23 cellular contexts compared by ENCODE assay signal in the genomic region with DNA sequence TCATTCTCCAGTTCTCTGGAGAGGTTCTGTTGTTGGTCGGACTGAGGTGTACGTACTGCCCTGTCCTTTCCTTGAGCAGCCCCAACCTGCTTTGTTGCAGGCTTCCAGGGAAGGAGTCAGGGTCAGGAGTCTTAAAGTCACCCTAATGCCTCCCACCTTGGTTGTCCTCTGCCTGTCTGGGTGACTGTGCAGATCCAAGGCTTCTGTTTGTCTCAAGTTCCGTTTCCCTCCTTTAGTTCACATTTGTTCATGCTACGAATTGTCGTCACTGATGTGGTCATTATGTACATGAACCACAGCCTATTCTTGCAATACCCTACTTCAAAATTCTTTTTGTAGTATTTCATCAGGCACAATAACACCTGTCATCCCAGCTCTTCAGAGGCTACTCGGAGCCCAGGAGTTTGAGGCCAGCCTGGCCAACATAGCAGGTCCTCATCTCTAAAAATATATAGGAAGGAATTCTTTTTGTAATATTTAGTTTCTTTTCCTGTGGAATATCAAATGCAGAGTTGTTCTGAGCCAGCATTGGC.
"Had no signal": no experiment of that assay in that cellular context is flagged by ENCODE, and none has a peak within 500 bp of the region (broad histone marks: within the 10 kb centered on the region; RNA-seq: fewer than 3 reads in every experiment).

No MANE protein-coding gene starts in this region.

- H3K27me3 Mint-ChIP-seq: activated CD4-positive, alpha-beta T cell treated with anti-CD3 and anti-CD28 coated beads, Interleukin-2, amount 10 ng/mL, durations not matched to agents 24 days and 14 days; activated CD8-positive, alpha-beta memory T cell treated with anti-CD3 and anti-CD28 coated beads, Interleukin-2, amount 10 ng/mL, durations not matched to agents 7 days and 5 days; activated naive CD8-positive, alpha-beta T cell treated with anti-CD3 and anti-CD28 coated beads, Interleukin-2, amount 10 ng/mL, durations not matched to agents 7 days and 5 days; activated T-cell treated with anti-CD3 and anti-CD28 coated beads, Interleukin-2, amount 50 U/mL, for 24 hours had no signal

- H3K4me3 ChIP-seq: adrenal gland, breast epithelium, PC-9 had no signal

- ATAC-seq: activated CD8-positive, alpha-beta memory T cell treated with anti-CD3 and anti-CD28 coated beads, Interleukin-2, amount 10 ng/mL, durations not matched to agents 7 days and 5 days had no signal

- H3K4me1 ChIP-seq: adrenal gland, breast epithelium had no signal

- H3K27ac Mint-ChIP-seq: activated CD4-positive, alpha-beta T cell treated with anti-CD3 and anti-CD28 coated beads, Interleukin-2, amount 10 ng/mL, durations not matched to agents 24 days and 14 days; activated CD8-positive, alpha-beta memory T cell treated with anti-CD3 and anti-CD28 coated beads, Interleukin-2, amount 10 ng/mL, durations not matched to agents 7 days and 5 days; activated naive CD4-positive, alpha-beta T cell treated with anti-CD3 and anti-CD28 coated beads for 36 hours; activated naive CD8-positive, alpha-beta T cell treated with anti-CD3 and anti-CD28 coated beads, Interleukin-2, amount 10 ng/mL, durations not matched to agents 7 days and 5 days; activated T-cell treated with anti-CD3 and anti-CD28 coated beads, Interleukin-2, amount 50 U/mL, for 24 hours; T-helper 1 cell treated with Interleukin-12 subunit alpha and Interleukin-12 subunit beta and Interleukin-4 antibody, amounts not matched to agents 30 μg/mL and 1 μg/mL, for 36 hours had no signal

- H3K27ac ChIP-seq: adrenal gland, breast epithelium, PC-9 had no signal

- DNase-seq: activated CD4-positive, alpha-beta T cell treated with anti-CD3 and anti-CD28 coated beads, Interleukin-2, amount 10 ng/mL, durations not matched to agents 24 days and 14 days; activated CD4-positive, alpha-beta T cell treated with anti-CD3 and anti-CD28 coated beads, Interleukin-2, amount 50 U/mL, for 48 hours; activated CD4-positive, CD25-positive, alpha-beta regulatory T cell treated with anti-CD3 and anti-CD28 coated beads, Interleukin-2, amount 50 U/mL, for 72 hours; activated CD8-positive, alpha-beta memory T cell treated with anti-CD3 and anti-CD28 coated beads, Interleukin-2, amount 10 ng/mL, durations not matched to agents 7 days and 5 days; activated gamma-delta T cell; activated naive CD4-positive, alpha-beta T cell treated with anti-CD3 and anti-CD28 coated beads for 36 hours; activated naive CD8-positive, alpha-beta T cell treated with anti-CD3 and anti-CD28 coated beads, Interleukin-2, amount 10 ng/mL, durations not matched to agents 7 days and 5 days; activated T-cell treated with anti-CD3 and anti-CD28 coated beads, Interleukin-2, amount 50 U/mL, for 24 hours; adrenal gland; anterior cingulate cortex; central memory CD4-positive, alpha-beta T cell; Kasumi-1; KBM-7; NCI-H1048; NCI-H146; NCI-H187 treated with DMSO at 0.1 percent for 48 hours; NCI-H2081 treated with DMSO at 0.1 percent for 48 hours; NCI-H446; NCI-H524; PC-9; SHP77 treated with DMSO at 0.1 percent for 48 hours had no signal

- H3K4me1 Mint-ChIP-seq: activated CD4-positive, alpha-beta T cell treated with anti-CD3 and anti-CD28 coated beads, Interleukin-2, amount 10 ng/mL, durations not matched to agents 24 days and 14 days had no signal

- H3K4me3 Mint-ChIP-seq: activated CD4-positive, alpha-beta T cell treated with anti-CD3 and anti-CD28 coated beads, Interleukin-2, amount 10 ng/mL, durations not matched to agents 24 days and 14 days; activated CD8-positive, alpha-beta memory T cell treated with anti-CD3 and anti-CD28 coated beads, Interleukin-2, amount 10 ng/mL, durations not matched to agents 7 days and 5 days; activated naive CD4-positive, alpha-beta T cell treated with anti-CD3 and anti-CD28 coated beads for 36 hours; activated naive CD8-positive, alpha-beta T cell treated with anti-CD3 and anti-CD28 coated beads, Interleukin-2, amount 10 ng/mL, durations not matched to agents 7 days and 5 days; activated T-cell treated with anti-CD3 and anti-CD28 coated beads, Interleukin-2, amount 50 U/mL, for 24 hours; T-helper 1 cell treated with Interleukin-12 subunit alpha and Interleukin-12 subunit beta and Interleukin-4 antibody, amounts not matched to agents 30 μg/mL and 1 μg/mL, for 36 hours had no signal

- H3K27me3 ChIP-seq: adrenal gland, breast epithelium had no signal
